ENCODE assay signal across 8 cellular contexts in genomic region chr14:58298880-58299664, GRCh38. TPM values are rescaled to one million over a fixed set of nuclear protein-coding genes. Genes with fewer than 3 reads are reported as not detected.
DNase-seq lines count a peak whose midpoint lies in the region; ATAC-seq and TF ChIP-seq lines count a peak whose summit lies in the region.

No MANE protein-coding gene starts in this region.

- H3K27me3 ChIP-seq in AG04450 (ENCODE audit: control insufficient read depth, insufficient read depth, low read length) (no peaks in the 10 kb centered on the region), MG63 (no peaks in the 10 kb centered on the region), esophagus squamous epithelium (no peaks in the 10 kb centered on the region), suprapubic skin (no peaks in the 10 kb centered on the region)

- H3K9me3 ChIP-seq in AG04450 (ENCODE audit: control insufficient read depth, insufficient read depth, low read length) = no peaks in the 10 kb centered on the region; the same call in 1 of the 2 replicates
- H3K9me3 ChIP-seq in MG63 = no peaks in the 10 kb centered on the region
- no peaks in the 10 kb centered on the region for H3K9me3 ChIP-seq in esophagus squamous epithelium
- no peaks in the 10 kb centered on the region for H3K9me3 ChIP-seq in suprapubic skin

- CTCF ChIA-PET in AG04450 (lab: Charles Lee) = interaction anchor here (1.2 kb wide), 1 partner anchor 96 kb away, joined by 4 read pairs; the partner anchor contains the start of gene TOMM20L

- peaks cover 25% of the 10 kb centered on the region for H3K36me3 Mint-ChIP-seq in activated T-cell treated with anti-CD3 and anti-CD28 coated beads, Interleukin-2, amount 50 U/mL, for 4 hours (ENCODE audit: insufficient read depth)

- peaks cover 39% of the 10 kb centered on the region for H3K4me1 Mint-ChIP-seq in activated T-cell treated with anti-CD3 and anti-CD28 coated beads, Interleukin-2, amount 50 U/mL, for 4 hours (ENCODE audit: low read depth)

- H3K27ac ChIP-seq in AG04450 (ENCODE audit: low read depth, low read length) (peak overlapping the region; percentile 63), esophagus squamous epithelium (peak overlapping the region; percentile 91 to 98 (median 94)), suprapubic skin (peak overlapping the region; percentile 98)

- ATAC-seq in GM19035 (IDR thresholded peaks at IDR 0.05; ENCODE audit: unreplicated experiment) = peak; percentile 10
- ATAC-seq in activated T-cell treated with anti-CD3 and anti-CD28 coated beads, Interleukin-2, amount 50 U/mL, for 4 hours = peak; percentile 11 to 20

- H3K4me3 ChIP-seq in AG04450 (ENCODE audit: low read depth, low read length) (peak overlapping the region; percentile 91), MG63 (peak overlapping the region; percentile 91), esophagus squamous epithelium (peak overlapping the region; percentile 83 to 97 (median 88)), suprapubic skin (peak overlapping the region; percentile 99)

- intact Hi-C loops in esophagus squamous epithelium (cut with DNase I) = no loop called here

- DNase-seq in AG04450 (ENCODE audit: low read depth, low spot score) (no peak), MG63 (peak; percentile 20), esophagus squamous epithelium (lab: John Stamatoyannopoulos, UW) (no peak), myocyte (ENCODE audit: low read depth) (peak; percentile 23), suprapubic skin (ENCODE audit: low spot score in 2 of 2) (peak in 1 of 2 donors; percentile 74), NCI-H1436 (lab: John Stamatoyannopoulos, UW) (no peak)
- DNase-seq in activated T-cell treated with anti-CD3 and anti-CD28 coated beads, Interleukin-2, amount 50 U/mL, for 4 hours = peak; percentile 14

- TF ChIP-seq EP300 in suprapubic skin (IDR thresholded peaks at IDR 0.05) = no peak

- H3K4me1 ChIP-seq in esophagus squamous epithelium (peaks cover 4 to 57% (median 23%) of the 10 kb centered on the region in 3 donors), suprapubic skin (peaks cover 35% of the 10 kb centered on the region)

- POLR2A ChIA-PET in AG04450 (lab: Yijun Ruan, JAX) = interaction anchor here (0.9 to 1.9 kb wide), 7 partner anchors 13 to 254 kb away, joined by 3 to 9 read pairs (median 6); partner anchors contain the start of gene ACTR10

- no peaks in the 10 kb centered on the region for H3K27me3 Mint-ChIP-seq in activated T-cell treated with anti-CD3 and anti-CD28 coated beads, Interleukin-2, amount 50 U/mL, for 4 hours (ENCODE audit: low read depth)

- 0 to 2% methylated on average over 10 to 18 of the region's 84 CpGs for WGBS in esophagus squamous epithelium, 2 donors
- WGBS in suprapubic skin = 0% methylated on average over 1 of the region's 84 CpGs

- H3K9me3 Mint-ChIP-seq in activated T-cell treated with anti-CD3 and anti-CD28 coated beads, Interleukin-2, amount 50 U/mL, for 4 hours = no peaks in the 10 kb centered on the region

- H3K4me3 Mint-ChIP-seq in activated T-cell treated with anti-CD3 and anti-CD28 coated beads, Interleukin-2, amount 50 U/mL, for 4 hours = peak overlapping the region; percentile 97

- H3K36me3 ChIP-seq in MG63 = peaks cover 17% of the 10 kb centered on the region
- H3K36me3 ChIP-seq in esophagus squamous epithelium = peaks cover 0 to 45% (median 5%) of the 10 kb centered on the region in 3 donors
- H3K36me3 ChIP-seq in suprapubic skin = peaks cover 18% of the 10 kb centered on the region

- no peak for TF ChIP-seq CTCF in AG04450 (IDR thresholded peaks at IDR 0.05; ENCODE audit: low read depth, low read length)
- TF ChIP-seq CTCF in esophagus squamous epithelium (IDR thresholded peaks at IDR 0.05) = no peak
- TF ChIP-seq CTCF in suprapubic skin (IDR thresholded peaks at IDR 0.05) = no peak

- no peak for TF ChIP-seq POLR2A in esophagus squamous epithelium (IDR thresholded peaks at IDR 0.05)
- TF ChIP-seq POLR2A in suprapubic skin (IDR thresholded peaks at IDR 0.05) = no peak

RNA-seq across cellular contexts. Expression of gene ARID4A, which starts 0.7 kb away (rescaled TPM):
- polyA plus RNA-seq in AG04450 (2011; rRNA removed) = 7.4 and 12.4 TPM in 2 replicates
- 14.8 and 22.4 TPM in 2 replicates for polyA minus RNA-seq in AG04450 (2011; rRNA and poly(A)+ RNA removed)
- total RNA-seq in MG63 (2014; rRNA removed; shearing (Covaris generic); ENCODE audit: low replicate concordance) = 1.3 and 15.2 TPM in 2 replicates
- 10 to 100 TPM; 12.2 to 17.4 (median 13.2) TPM for total RNA-seq in activated T-cell treated with anti-CD3 and anti-CD28 coated beads, Interleukin-2, amount 50 U/mL, for 4 hours
- total RNA-seq in esophagus squamous epithelium = 10 to 100 TPM in 3 of 4 donors, 1 to 10 TPM in 1; 9.9 to 19.3 (median 13.4) TPM
- 11.8 and 12.2 TPM in 2 replicates for total RNA-seq in myocyte
- 4.5 TPM for polyA plus RNA-seq in myocyte (2012)
- 10 to 100 TPM; 11.0 to 42.2 (median 14.4) TPM for total RNA-seq in suprapubic skin

RNA-seq across cellular contexts. Expression of gene PSMA3, which starts 54.4 kb away (rescaled TPM):
- polyA plus RNA-seq in AG04450 (2011; rRNA removed) = 266 and 318 TPM in 2 replicates
- polyA minus RNA-seq in AG04450 (2011; rRNA and poly(A)+ RNA removed) = 77.6 and 99.9 TPM in 2 replicates
- total RNA-seq in MG63 (2014; rRNA removed; shearing (Covaris generic); ENCODE audit: low replicate concordance) = 96.6 and 98.8 TPM in 2 replicates
- 100 to 1,000 TPM; 485 to 528 (median 512) TPM for total RNA-seq in activated T-cell treated with anti-CD3 and anti-CD28 coated beads, Interleukin-2, amount 50 U/mL, for 4 hours
- 100 to 1,000 TPM in 3 of 4 donors, 10 to 100 TPM in 1; 73.6 to 157 (median 119) TPM for total RNA-seq in esophagus squamous epithelium
- 83.0 and 88.5 TPM in 2 replicates for total RNA-seq in myocyte
- 80.7 TPM for polyA plus RNA-seq in myocyte (2012)
- 10 to 100 TPM; 78.4 to 92.2 (median 82.4) TPM for total RNA-seq in suprapubic skin

Comparison
In these comparisons a context has a peak if more than half of its experiments do, and no peak if none do; other contexts are left out.
1. DNase-seq: peak in MG63 (single experiment), activated T-cell treated with anti-CD3 and anti-CD28 coated beads, Interleukin-2, amount 50 U/mL, for 4 hours (single experiment) and myocyte (single experiment); none in AG04450 (single experiment), esophagus squamous epithelium (single experiment) and NCI-H1436 (single experiment).
2. Peak in every context shown above with its lines, with median percentiles within 50 percentile points of each other: H3K27ac ChIP-seq and H3K4me3 ChIP-seq.